19 cellular contexts compared by ENCODE assay signal in the genomic region with DNA sequence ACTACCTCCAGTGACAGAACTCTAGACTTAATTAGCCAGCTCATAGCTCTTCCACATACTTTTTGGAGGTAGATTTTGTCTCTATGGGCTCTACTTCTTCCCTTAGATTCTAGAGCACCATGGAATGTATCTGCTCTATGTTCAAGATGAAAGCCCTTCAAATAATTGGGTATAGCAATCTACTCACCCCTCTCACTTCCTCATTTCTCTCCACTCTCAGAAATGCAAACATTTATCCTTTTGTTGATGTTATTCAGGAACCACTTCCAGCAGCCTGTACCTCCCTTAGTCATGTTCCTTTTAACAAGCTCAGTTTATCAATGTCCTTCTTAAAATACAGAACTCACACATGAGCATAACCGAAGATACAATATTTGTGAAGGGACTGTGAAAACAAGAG.
"Had no signal": no experiment of that assay in that cellular context is flagged by ENCODE, and none has a peak within 500 bp of the region (broad histone marks: within the 10 kb centered on the region; RNA-seq: fewer than 3 reads in every experiment).

No MANE protein-coding gene starts in this region.

- H3K4me1 ChIP-seq: SJSA1 had no signal

- H3K4me3 ChIP-seq: SJSA1, SK-N-MC had no signal

- H3K36me3 ChIP-seq: SJSA1 had no signal

- DNase-seq: IMR-90, Kasumi-1, MM.1S, NCI-H1092 treated with DMSO at 0.1 percent for 48 hours, NCI-H1436, NCI-H187, NCI-H2081, NCI-H2107, NCI-H2227 treated with DMSO at 0.1 percent for 48 hours, NCI-H524, NCI-H69, NCI-H774, OCI-M1, Right ventricle myocardium superior, RPMI8226, SIG-M5 had no signal

- H3K27me3 ChIP-seq: SJSA1 had no signal

- H3K27ac ChIP-seq: KMS-11, SJSA1, SK-N-MC had no signal

- H3K9me3 ChIP-seq: SJSA1 had no signal
